Comparison of ENCODE assay signal across 34 cellular contexts in genomic region chr10:3578682-3579081, GRCh38.
"Had no signal": no experiment of that assay in that cellular context is flagged by ENCODE, and none has a peak within 500 bp of the region (broad histone marks: within the 10 kb centered on the region; RNA-seq: fewer than 3 reads in every experiment).

No MANE protein-coding gene starts in this region.

- H3K27me3 ChIP-seq: MG63 had no signal

- H3K4me3 ChIP-seq: MG63 had no signal

- H3K36me3 ChIP-seq: MG63 had no signal

- H3K9me3 ChIP-seq: MG63 had no signal

- DNase-seq: Karpas-422, Kasumi-1, MG63, MM.1S, MV-4-11, NCI-H1048, NCI-H1092, NCI-H1092 treated with DMSO at 0.1 percent for 48 hours, NCI-H1105, NCI-H1105 treated with DMSO at 0.1 percent for 48 hours, NCI-H1417, NCI-H1417 treated with DMSO at 0.1 percent for 48 hours, NCI-H1436 treated with DMSO at 0.1 percent for 48 hours, NCI-H146, NCI-H1694, NCI-H1694 treated with DMSO at 0.1 percent for 48 hours, NCI-H187, NCI-H187 treated with DMSO at 0.1 percent for 48 hours, NCI-H1930, NCI-H2029, NCI-H2029 treated with DMSO at 0.1 percent for 48 hours, NCI-H2081, NCI-H2081 treated with DMSO at 0.1 percent for 48 hours, NCI-H2107, NCI-H2171, NCI-H2171 treated with DMSO at 0.1 percent for 48 hours, NCI-H2227 treated with DMSO at 0.1 percent for 48 hours, NCI-H226, NCI-H345, NCI-H446, NCI-H446 treated with DMSO at 0.1 percent for 48 hours, NCI-H510A, NCI-H510A treated with DMSO at 0.1 percent for 48 hours, NCI-H524 had no signal
